Comparison of ENCODE assay signal across 8 cellular contexts in the genomic region with DNA sequence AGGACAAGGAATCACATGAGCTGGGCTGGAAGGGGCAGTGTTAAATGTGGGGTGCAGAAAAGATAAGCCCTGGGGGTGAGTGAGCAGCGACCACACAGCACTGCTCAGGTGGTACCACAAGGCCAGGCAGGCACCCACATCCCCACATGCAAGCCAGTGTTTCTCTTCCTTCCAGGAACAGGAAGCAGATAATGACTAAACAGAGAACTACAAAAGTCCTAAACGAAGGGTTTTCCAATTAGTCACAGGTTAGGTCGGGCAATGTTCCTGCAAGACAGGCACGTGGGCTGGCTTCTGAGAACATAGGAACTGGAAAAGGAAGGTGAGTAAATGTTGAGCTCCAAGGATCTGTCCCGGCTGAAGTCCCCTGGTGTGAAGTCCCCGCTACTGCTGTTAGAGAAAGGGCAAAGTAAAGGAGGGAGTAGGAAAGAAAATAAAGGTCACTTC. TPM values are rescaled to one million over a fixed set of nuclear protein-coding genes. Genes with fewer than 3 reads are reported as not detected.
A peak's percentile ranks its signal among the peaks of the same experiment; 100 is the strongest.
DNase-seq lines count a peak whose midpoint lies in the region; ATAC-seq and TF ChIP-seq lines count a peak whose summit lies in the region.

No MANE protein-coding gene starts in this region.

- no peak overlapping the region for H3K4ac ChIP-seq in H9 (ENCODE audit: low read depth, low read length)

- H3K4me1 Mint-ChIP-seq in T-helper 17 cell (peaks cover 30% of the 10 kb centered on the region), H9 (peaks cover 41 to 47% of the 10 kb centered on the region in 2 experiments)

- H3K14ac ChIP-seq in H9 (ENCODE audit: insufficient read depth, low read length) = no peak overlapping the region

- in situ Hi-C loops in GM23248 (cut with MboI) = no loop called here

- H2AFZ ChIP-seq in GM23248 (no peak overlapping the region), parathyroid adenoma (no peak overlapping the region), H9 (ENCODE audit: low read length) (no peak overlapping the region)

- H3K36me3 Mint-ChIP-seq in T-helper 17 cell (ENCODE audit: low read depth) = peaks cover 2% of the 10 kb centered on the region
- peaks cover 3 to 4% (median 4%) of the 10 kb centered on the region in 3 experiments; a peak in 6 of 7 replicates for H3K36me3 Mint-ChIP-seq in H9 (ENCODE audit: insufficient read depth in 1 of 3, low read depth in 3 of 3)

- no peak overlapping the region for H2BK15ac ChIP-seq in H9 (ENCODE audit: low read depth, low read length)

- H2BK120ac ChIP-seq in H9 (ENCODE audit: low read depth, low read length, poor library complexity, severe bottlenecking) = no peak overlapping the region

- peaks cover 18% of the 10 kb centered on the region for H3F3A ChIP-seq in GM23248 (ENCODE audit: insufficient read depth)

- H3K79me1 ChIP-seq in H9 (ENCODE audit: insufficient read depth, low read depth, low read length, poor library complexity, severe bottlenecking) = no peaks in the 10 kb centered on the region

- DNase-seq in 8988T (peak; percentile 65), GM23248 (peak; percentile 95), T-helper 17 cell (no peak), nucleus accumbens (lab: John Stamatoyannopoulos, UW) (no peak), H9 (no peak)

- H3K9ac ChIP-seq in GM23248 (no peak overlapping the region), parathyroid adenoma (no peak overlapping the region), H9 (ENCODE audit: extremely low read depth, insufficient read length, low read length) (no peak overlapping the region)

- no peak overlapping the region for H2BK5ac ChIP-seq in H9 (ENCODE audit: insufficient read length, low read length)

- H4K8ac ChIP-seq in H9 (replicated peaks; ENCODE audit: insufficient read length, low read depth, low read length) = no peak overlapping the region

- WGBS in GM23248 (ENCODE audit: low coverage in 1 of 2, low lambda C conversion rate in 2 of 2, missing lambda C conversion rate in 2 of 2), 2 experiments = 24 to 26% methylated on average over 6 of the region's 6 CpGs
- WGBS in H9 (ENCODE audit: extremely low coverage, insufficient read length, low lambda C conversion rate) = no CpG with 5 or more reads among the region's 6 CpGs

- H3K79me2 ChIP-seq in GM23248 (ENCODE audit: insufficient read depth) = peaks cover 37% of the 10 kb centered on the region
- H3K79me2 ChIP-seq in parathyroid adenoma = peaks cover 2% of the 10 kb centered on the region
- H3K79me2 ChIP-seq in H9 (ENCODE audit: insufficient read depth, low read length) = no peaks in the 10 kb centered on the region; the same call in 1 of the 2 replicates

- H4K91ac ChIP-seq in H9 (ENCODE audit: insufficient read length, low read depth, low read length) = no peak overlapping the region

- H3K9me3 ChIP-seq in GM23248 (ENCODE audit: low read depth) = no peaks in the 10 kb centered on the region
- H3K9me3 ChIP-seq in T-helper 17 cell (ENCODE audit: control insufficient read depth, low read length, poor library complexity, severe bottlenecking) = no peaks in the 10 kb centered on the region
- H3K9me3 ChIP-seq in parathyroid adenoma (ENCODE audit: control insufficient read depth, low read length) = no peaks in the 10 kb centered on the region
- no peaks in the 10 kb centered on the region for H3K9me3 ChIP-seq in H9 (ENCODE audit: control insufficient read depth, low read depth, low read length)

- H3K27ac Mint-ChIP-seq in T-helper 17 cell (peak overlapping the region; percentile 60), H9 (no peak overlapping the region)

- H3K56ac ChIP-seq in H9 (ENCODE audit: insufficient read length, low read depth, low read length) = no peak overlapping the region

- H4K5ac ChIP-seq in H9 (ENCODE audit: insufficient read length, low read depth, low read length) = no peak overlapping the region

- H3K27me3 ChIP-seq in GM23248 (replicated peaks; ENCODE audit: insufficient read depth) = no peaks in the 10 kb centered on the region
- no peaks in the 10 kb centered on the region for H3K27me3 ChIP-seq in parathyroid adenoma (ENCODE audit: control insufficient read depth, insufficient read depth, low read length)
- H3K27me3 ChIP-seq in H9 (ENCODE audit: insufficient read depth, low read length) = no peaks in the 10 kb centered on the region

- H2BK20ac ChIP-seq in H9 (ENCODE audit: low read depth, low read length, poor library complexity, severe bottlenecking) = no peak overlapping the region

- H3T11ph ChIP-seq in H9 (ENCODE audit: low read length) = no peak overlapping the region

- peaks cover 2 to 5% of the 10 kb centered on the region in 2 experiments; a peak in 3 of 5 replicates for H3K9me3 Mint-ChIP-seq in H9

- H3K4me2 ChIP-seq in GM23248 (ENCODE audit: unreplicated experiment) = peak overlapping the region; percentile 31
- H3K4me2 ChIP-seq in parathyroid adenoma (ENCODE audit: low read length) = no peak overlapping the region
- H3K4me2 ChIP-seq in H9 (ENCODE audit: insufficient read depth, insufficient read length, low read length) = no peak overlapping the region

- H3K4me3 ChIP-seq in GM23248 (no peak overlapping the region), parathyroid adenoma (ENCODE audit: low read depth, low read length) (no peak overlapping the region)

- H3K27ac ChIP-seq in GM23248 = peak overlapping the region; percentile 6; the same call in 1 of the 2 replicates
- peak overlapping the region; percentile 59 for H3K27ac ChIP-seq in parathyroid adenoma
- no peak overlapping the region for H3K27ac ChIP-seq in H9 (ENCODE audit: insufficient read length, low read depth, low read length)

- no peak overlapping the region for H3K23ac ChIP-seq in H9 (ENCODE audit: insufficient read length, low read depth, low read length)

- H3K27me3 Mint-ChIP-seq in T-helper 17 cell (no peaks in the 10 kb centered on the region), H9 (ENCODE audit: low read depth) (peaks cover 18% of the 10 kb centered on the region)

- H2AK5ac ChIP-seq in H9 (ENCODE audit: insufficient read length, low read length) = no peak overlapping the region

- no peaks in the 10 kb centered on the region for H3K9me2 ChIP-seq in GM23248 (ENCODE audit: insufficient read depth)

- no peaks in the 10 kb centered on the region for H3K23me2 ChIP-seq in H9 (ENCODE audit: insufficient read length, low read depth, low read length, poor library complexity, severe bottlenecking)

- H4K20me1 ChIP-seq in GM23248 (ENCODE audit: insufficient read depth) = no peaks in the 10 kb centered on the region
- no peaks in the 10 kb centered on the region for H4K20me1 ChIP-seq in H9 (ENCODE audit: control insufficient read depth, insufficient read depth, insufficient read length)

- ATAC-seq in T-helper 17 cell (peak; percentile 47), esophagus mucosa (peak; percentile 94), GM19455 (IDR thresholded peaks at IDR 0.05; ENCODE audit: unreplicated experiment) (no peak)

- H3K4me1 ChIP-seq in GM23248 (ENCODE audit: insufficient read depth) (peaks cover 23% of the 10 kb centered on the region), parathyroid adenoma (no peaks in the 10 kb centered on the region), H9 (ENCODE audit: insufficient read depth, low read length) (peaks cover 8% of the 10 kb centered on the region; the same call in 1 of the 2 replicates)

- no peak overlapping the region for H2BK12ac ChIP-seq in H9 (ENCODE audit: insufficient read length, low read depth, low read length)

- H3K4me3 Mint-ChIP-seq in T-helper 17 cell (peak overlapping the region; percentile 72), H9 (no peak overlapping the region)

- no peaks in the 10 kb centered on the region for H3K36me3 ChIP-seq in GM23248 (ENCODE audit: low read depth)
- H3K36me3 ChIP-seq in parathyroid adenoma (ENCODE audit: control insufficient read depth, insufficient read depth, low read length) = no peaks in the 10 kb centered on the region

- no peak for TF ChIP-seq CTCF in parathyroid adenoma (IDR thresholded peaks at IDR 0.05)
- no peak for TF ChIP-seq CTCF in H9 (conservative IDR thresholded peaks at IDR 0.05)

- no peak overlapping the region for H3K18ac ChIP-seq in H9 (ENCODE audit: insufficient read length, low read depth, low read length)

RNA-seq across cellular contexts. Expression of a gene that starts 19.5 kb away (rescaled TPM):
- 39.2 and 42.5 TPM in 2 replicates for total RNA-seq in GM23248 (2014; rRNA removed; shearing (Covaris generic))
- 7.7 TPM in 2 replicates for polyA plus RNA-seq in GM23248 (2016; fragmentation: Nextera tagmentation; extraction: Ambion mirVana)
- 10 to 100 TPM; 30.1 to 30.7 TPM for total RNA-seq in T-helper 17 cell
- total RNA-seq in esophagus mucosa = 18.7 TPM
- 10.6 and 10.8 TPM in 2 replicates for total RNA-seq in H9 (2021)

Comparison
In these comparisons a context has a peak if more than half of its experiments do, and no peak if none do; other contexts are left out.
1. DNase-seq: peak in 8988T (single experiment) and GM23248 (single experiment); none in T-helper 17 cell (0 of 3), nucleus accumbens (0 of 56) and H9 (single experiment).